ENCODE assay signal across 24 cellular contexts in the genomic region with DNA sequence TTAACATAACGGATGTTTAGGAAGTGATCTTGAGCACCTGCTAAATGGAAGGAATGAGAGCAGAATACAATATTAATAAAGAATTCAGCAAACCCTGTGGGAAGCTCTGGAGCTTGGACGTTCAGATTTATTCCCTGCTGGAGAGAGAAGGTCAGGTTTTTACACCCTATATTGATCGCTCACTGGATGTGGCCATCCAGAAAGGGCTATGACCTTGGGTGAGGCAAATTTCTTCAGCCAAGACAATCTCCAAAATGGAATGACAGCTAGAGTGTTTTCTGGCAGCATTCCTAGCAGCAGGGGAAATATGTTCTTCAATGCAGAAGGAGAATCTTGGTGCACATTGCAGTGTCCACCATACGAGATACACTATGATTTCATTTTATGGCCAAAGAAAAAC.
"Had no signal": no experiment of that assay in that cellular context is flagged by ENCODE, and none has a peak within 500 bp of the region (broad histone marks: within the 10 kb centered on the region; RNA-seq: fewer than 3 reads in every experiment).

No MANE protein-coding gene starts in this region.

- H3K4me3 ChIP-seq: MG63, SJSA1, SK-N-MC had no signal

- H3K27ac ChIP-seq: HL-60, SJSA1, SK-N-MC had no signal

- DNase-seq: IMR-90, Karpas-422, KG1, MG63, NCI-H1092, NCI-H1105 treated with DMSO at 0.1 percent for 48 hours, NCI-H1417 treated with DMSO at 0.1 percent for 48 hours, NCI-H146, NCI-H1694 treated with DMSO at 0.1 percent for 48 hours, NCI-H1930, NCI-H2081, NCI-H2107, NCI-H2227 treated with DMSO at 0.1 percent for 48 hours, NCI-H446, NCI-H510A, NCI-H524 treated with DMSO at 0.1 percent for 48 hours, NCI-H69, NCI-H774, Right ventricle myocardium superior, RPMI8226, SIG-M5 had no signal

- H3K9me3 ChIP-seq: MG63, SJSA1 had no signal

- H3K36me3 ChIP-seq: MG63, SJSA1 had no signal

- H3K27me3 ChIP-seq: MG63, SJSA1 had no signal
